1 cellular context compared by ENCODE assay signal in the genomic region with DNA sequence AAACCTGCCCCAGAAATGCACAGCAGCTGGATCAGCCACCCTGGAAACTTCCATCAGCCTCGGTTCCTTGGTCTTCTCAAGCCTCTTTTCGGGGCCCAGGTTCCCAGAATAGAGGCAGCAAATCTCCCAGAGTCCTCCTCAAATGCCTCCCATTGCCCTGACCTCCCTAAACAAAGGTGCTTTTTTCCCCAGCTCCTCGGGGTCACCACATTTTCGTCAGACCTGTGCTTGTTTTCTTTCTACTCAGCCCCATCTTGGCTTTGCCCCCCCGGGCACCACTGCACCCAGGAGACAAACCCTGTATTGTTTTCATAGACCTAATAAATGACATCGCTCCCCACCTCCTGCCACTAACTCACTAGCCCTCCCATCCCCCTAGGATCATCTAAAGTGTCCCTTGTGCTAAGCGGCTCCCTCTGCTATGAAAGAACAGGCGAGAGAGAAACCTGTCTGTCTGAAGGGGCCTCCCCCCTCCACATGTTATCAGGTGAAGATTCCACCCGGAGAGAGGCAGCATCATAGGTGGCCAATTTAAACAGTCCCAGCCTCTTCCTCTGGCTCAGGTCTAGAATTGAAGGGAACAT.
TF ChIP-seq lines count a peak whose summit lies in the region.

No MANE protein-coding gene starts in this region.

TF ChIP-seq in GM23338, 12 proteins besides CTCF, POLR2A, EP300 and RAD21 (continued from another document):
- TF ChIP-seq REST (IDR thresholded peaks at IDR 0.05; ENCODE audit: unreplicated experiment) (no peak), STAT1 (IDR thresholded peaks at IDR 0.05; ENCODE audit: unreplicated experiment) (no peak), JUNB (IDR thresholded peaks at IDR 0.05; ENCODE audit: unreplicated experiment) (no peak), CREB1 (CRISPR knock-in tag; IDR thresholded peaks at IDR 0.05; ENCODE audit: low read depth) (no peak), ZNF114 (CRISPR knock-in tag; IDR thresholded peaks at IDR 0.05) (no peak), EZH2phosphoT487 (IDR thresholded peaks at IDR 0.05; ENCODE audit: unreplicated experiment) (no peak)
- TF ChIP-seq, protein P1, sequence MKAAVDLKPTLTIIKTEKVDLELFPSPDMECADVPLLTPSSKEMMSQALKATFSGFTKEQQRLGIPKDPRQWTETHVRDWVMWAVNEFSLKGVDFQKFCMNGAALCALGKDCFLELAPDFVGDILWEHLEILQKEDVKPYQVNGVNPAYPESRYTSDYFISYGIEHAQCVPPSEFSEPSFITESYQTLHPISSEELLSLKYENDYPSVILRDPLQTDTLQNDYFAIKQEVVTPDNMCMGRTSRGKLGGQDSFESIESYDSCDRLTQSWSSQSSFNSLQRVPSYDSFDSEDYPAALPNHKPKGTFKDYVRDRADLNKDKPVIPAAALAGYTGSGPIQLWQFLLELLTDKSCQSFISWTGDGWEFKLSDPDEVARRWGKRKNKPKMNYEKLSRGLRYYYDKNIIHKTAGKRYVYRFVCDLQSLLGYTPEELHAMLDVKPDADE (IDR thresholded peaks at IDR 0.05), result no peak
